ENCODE assay signal across 2 cellular contexts in the genomic region with DNA sequence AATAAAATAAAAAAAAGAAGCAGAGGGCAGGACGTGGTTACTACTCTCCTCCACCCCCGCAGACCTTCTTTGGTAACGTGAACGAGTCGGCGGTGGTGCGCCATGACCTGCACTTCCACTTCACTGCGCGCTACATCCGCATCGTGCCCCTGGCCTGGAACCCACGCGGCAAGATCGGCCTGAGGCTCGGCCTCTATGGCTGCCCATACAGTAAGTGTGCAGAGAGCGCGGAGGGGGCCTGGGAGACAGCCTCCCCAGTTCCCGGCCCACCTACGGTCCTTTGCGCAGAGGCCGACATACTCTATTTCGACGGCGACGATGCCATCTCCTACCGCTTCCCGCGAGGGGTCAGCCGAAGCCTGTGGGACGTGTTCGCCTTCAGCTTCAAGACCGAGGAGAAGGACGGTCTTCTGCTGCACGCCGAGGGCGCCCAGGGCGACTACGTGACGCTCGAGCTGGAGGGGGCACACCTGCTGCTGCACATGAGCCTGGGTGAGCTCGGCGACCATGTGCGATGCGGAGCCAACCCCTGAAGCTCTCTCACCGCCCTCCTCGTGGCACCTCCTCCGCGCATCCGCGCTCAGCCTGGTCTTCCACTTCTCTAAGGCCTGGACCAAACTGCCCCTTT.
TF ChIP-seq lines count a peak whose summit lies in the region.

No MANE protein-coding gene starts in this region.

TF ChIP-seq in GM12891, 5 proteins besides CTCF, POLR2A, EP300 and RAD21:
- TF ChIP-seq POU2F2 (IDR thresholded peaks at IDR 0.05; ENCODE audit: low read depth, low read length) (no peak), SPI1 (IDR thresholded peaks at IDR 0.05; ENCODE audit: low read depth, low read length) (no peak), TAF1 (IDR thresholded peaks at IDR 0.05; ENCODE audit: low read depth, low read length) (no peak), POLR2AphosphoS5 (IDR thresholded peaks at IDR 0.05; ENCODE audit: low read depth, low read length) (no peak), PAX5 (IDR thresholded peaks at IDR 0.05; ENCODE audit: insufficient read depth, low read length, severe bottlenecking) (no peak)
TF ChIP-seq in GM12891: peak in this region for 0.

TF ChIP-seq in GM12878, 131 proteins besides CTCF, POLR2A, EP300 and RAD21:
- TF ChIP-seq, protein P1, sequence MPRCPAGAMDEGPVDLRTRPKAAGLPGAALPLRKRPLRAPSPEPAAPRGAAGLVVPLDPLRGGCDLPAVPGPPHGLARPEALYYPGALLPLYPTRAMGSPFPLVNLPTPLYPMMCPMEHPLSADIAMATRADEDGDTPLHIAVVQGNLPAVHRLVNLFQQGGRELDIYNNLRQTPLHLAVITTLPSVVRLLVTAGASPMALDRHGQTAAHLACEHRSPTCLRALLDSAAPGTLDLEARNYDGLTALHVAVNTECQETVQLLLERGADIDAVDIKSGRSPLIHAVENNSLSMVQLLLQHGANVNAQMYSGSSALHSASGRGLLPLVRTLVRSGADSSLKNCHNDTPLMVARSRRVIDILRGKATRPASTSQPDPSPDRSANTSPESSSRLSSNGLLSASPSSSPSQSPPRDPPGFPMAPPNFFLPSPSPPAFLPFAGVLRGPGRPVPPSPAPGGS (IDR thresholded peaks at IDR 0.05; ENCODE audit: borderline replicate concordance, insufficient read depth, low read depth, low read length, poor library complexity, severe bottlenecking): peak; percentile 63
- no peak for TF ChIP-seq NR2F1 (conservative IDR thresholded peaks at IDR 0.05)
- TF ChIP-seq, protein P2, sequence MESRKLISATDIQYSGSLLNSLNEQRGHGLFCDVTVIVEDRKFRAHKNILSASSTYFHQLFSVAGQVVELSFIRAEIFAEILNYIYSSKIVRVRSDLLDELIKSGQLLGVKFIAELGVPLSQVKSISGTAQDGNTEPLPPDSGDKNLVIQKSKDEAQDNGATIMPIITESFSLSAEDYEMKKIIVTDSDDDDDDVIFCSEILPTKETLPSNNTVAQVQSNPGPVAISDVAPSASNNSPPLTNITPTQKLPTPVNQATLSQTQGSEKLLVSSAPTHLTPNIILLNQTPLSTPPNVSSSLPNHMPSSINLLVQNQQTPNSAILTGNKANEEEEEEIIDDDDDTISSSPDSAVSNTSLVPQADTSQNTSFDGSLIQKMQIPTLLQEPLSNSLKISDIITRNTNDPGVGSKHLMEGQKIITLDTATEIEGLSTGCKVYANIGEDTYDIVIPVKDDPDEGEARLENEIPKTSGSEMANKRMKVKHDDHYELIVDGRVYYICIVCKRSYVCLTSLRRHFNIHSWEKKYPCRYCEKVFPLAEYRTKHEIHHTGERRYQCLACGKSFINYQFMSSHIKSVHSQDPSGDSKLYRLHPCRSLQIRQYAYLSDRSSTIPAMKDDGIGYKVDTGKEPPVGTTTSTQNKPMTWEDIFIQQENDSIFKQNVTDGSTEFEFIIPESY (IDR thresholded peaks at IDR 0.05): peak; percentile 4; the same call in 1 of the 2 replicates
